17 cellular contexts compared by ENCODE assay signal in the genomic region with DNA sequence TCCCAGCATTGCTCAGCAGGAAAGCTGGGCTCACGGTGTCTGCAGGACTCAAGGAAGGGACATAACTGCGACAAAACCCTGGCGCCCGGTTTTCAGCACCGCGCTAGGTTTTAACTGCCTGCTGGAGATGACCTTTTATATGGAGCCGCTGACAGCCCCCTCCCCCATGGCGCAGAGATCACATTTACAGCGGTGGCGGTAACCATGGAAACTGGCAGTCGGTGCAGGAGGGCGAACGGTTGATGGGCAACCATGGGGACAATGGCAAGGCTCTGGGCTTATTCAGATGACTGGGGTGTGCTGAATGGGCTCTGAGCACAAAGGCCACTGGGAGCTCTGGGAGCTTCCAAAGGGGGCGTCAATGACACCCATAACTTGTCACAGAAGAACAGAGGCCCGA. TPM values are rescaled to one million over a fixed set of nuclear protein-coding genes. Genes with fewer than 3 reads are reported as not detected.
A peak's percentile ranks its signal among the peaks of the same experiment; 100 is the strongest.
DNase-seq lines count a peak whose midpoint lies in the region; ATAC-seq and TF ChIP-seq lines count a peak whose summit lies in the region.
"Had no signal": no experiment of that assay in that cellular context is flagged by ENCODE, and none has a peak within 500 bp of the region (broad histone marks: within the 10 kb centered on the region; RNA-seq: fewer than 3 reads in every experiment).

No MANE protein-coding gene starts in this region.

- H3K36me3 Mint-ChIP-seq in chondrocyte (ENCODE audit: low read depth): no peaks in the 10 kb centered on the region
- no peaks in the 10 kb centered on the region for H3K36me3 Mint-ChIP-seq in activated naive CD4-positive, alpha-beta T cell treated with anti-CD3 and anti-CD28 coated beads for 36 hours (ENCODE audit: low read depth)
- H3K36me3 Mint-ChIP-seq: activated CD8-positive, alpha-beta memory T cell treated with anti-CD3 and anti-CD28 coated beads, Interleukin-2, amount 10 ng/mL, durations not matched to agents 7 days and 5 days; natural killer cell treated with Interleukin-12 subunit alpha and Interleukin-12 subunit beta and Interleukin-15 and Interleukin-18, amount 100 ng/mL, for 72 hours had no signal

- no peak overlapping the region for H3K27ac ChIP-seq in WERI-Rb-1
- H3K27ac ChIP-seq: lower lobe of right lung, right atrium auricular region, tibial nerve had no signal

- H3K9me3 ChIP-seq in WERI-Rb-1 (ENCODE audit: severe bottlenecking): no peaks in the 10 kb centered on the region
- H3K9me3 ChIP-seq: lower lobe of right lung, right atrium auricular region, SK-N-SH, tibial nerve had no signal

- intact Hi-C loops in activated naive CD4-positive, alpha-beta T cell treated with anti-CD3 and anti-CD28 coated beads for 36 hours (cut with micrococcal nuclease): no loop called here

- TF ChIP-seq CTCF in chondrocyte (IDR thresholded peaks at IDR 0.05) (no peak), WERI-Rb-1 (IDR thresholded peaks at IDR 0.05; ENCODE audit: low read depth, low read length) (no peak)

- no peak for ATAC-seq in GM18858 (IDR thresholded peaks at IDR 0.05; ENCODE audit: unreplicated experiment)
- ATAC-seq: activated CD8-positive, alpha-beta memory T cell treated with anti-CD3 and anti-CD28 coated beads, Interleukin-2, amount 10 ng/mL, durations not matched to agents 7 days and 5 days; natural killer cell treated with Interleukin-12 subunit alpha and Interleukin-12 subunit beta and Interleukin-15 and Interleukin-18, amount 100 ng/mL, for 72 hours had no signal

- no peak overlapping the region for H3K4me3 Mint-ChIP-seq in chondrocyte (ENCODE audit: unreplicated experiment)
- no peak overlapping the region for H3K4me3 Mint-ChIP-seq in activated naive CD4-positive, alpha-beta T cell treated with anti-CD3 and anti-CD28 coated beads for 36 hours
- H3K4me3 Mint-ChIP-seq: activated CD8-positive, alpha-beta memory T cell treated with anti-CD3 and anti-CD28 coated beads, Interleukin-2, amount 10 ng/mL, durations not matched to agents 7 days and 5 days; dendritic cell treated with granulocyte-macrophage colony-stimulating factor and Interleukin-4, amounts not matched to agents 40 ng/mL and 50 ng/mL, for 4 days; natural killer cell treated with Interleukin-12 subunit alpha and Interleukin-12 subunit beta and Interleukin-15 and Interleukin-18, amount 100 ng/mL, for 72 hours had no signal

- DNase-seq in COR-L47 (lab: John Stamatoyannopoulos, UW) (peak; percentile 18), NCI-H146 treated with DMSO at 0.1 percent for 48 hours (lab: John Stamatoyannopoulos, UW; ENCODE audit: unreplicated experiment) (peak; percentile 87), chondrocyte (ENCODE audit: low spot score) (no peak), medulla oblongata (ENCODE audit: extremely low spot score) (peak; percentile 19), WERI-Rb-1 (no peak), NCI-H82 treated with DMSO at 0.1 percent for 48 hours (lab: John Stamatoyannopoulos, UW; ENCODE audit: unreplicated experiment) (no peak)
- no peak for DNase-seq in activated naive CD4-positive, alpha-beta T cell treated with anti-CD3 and anti-CD28 coated beads for 36 hours
- DNase-seq: activated CD8-positive, alpha-beta memory T cell treated with anti-CD3 and anti-CD28 coated beads, Interleukin-2, amount 10 ng/mL, durations not matched to agents 7 days and 5 days; activated gamma-delta T cell treated with Interleukin-2 at 50 U/mL for 16 hours; hippocampal formation; lower lobe of right lung; SK-N-SH had no signal

- H3K27ac Mint-ChIP-seq in chondrocyte (ENCODE audit: unreplicated experiment): peak overlapping the region; percentile 82
- H3K27ac Mint-ChIP-seq in activated naive CD4-positive, alpha-beta T cell treated with anti-CD3 and anti-CD28 coated beads for 36 hours: no peak overlapping the region
- H3K27ac Mint-ChIP-seq: activated CD8-positive, alpha-beta memory T cell treated with anti-CD3 and anti-CD28 coated beads, Interleukin-2, amount 10 ng/mL, durations not matched to agents 7 days and 5 days; dendritic cell treated with granulocyte-macrophage colony-stimulating factor and Interleukin-4, amounts not matched to agents 40 ng/mL and 50 ng/mL, for 4 days; natural killer cell treated with Interleukin-12 subunit alpha and Interleukin-12 subunit beta and Interleukin-15 and Interleukin-18, amount 100 ng/mL, for 72 hours had no signal

- no peaks in the 10 kb centered on the region for H3K9me3 Mint-ChIP-seq in chondrocyte (ENCODE audit: low read depth)
- H3K9me3 Mint-ChIP-seq in activated naive CD4-positive, alpha-beta T cell treated with anti-CD3 and anti-CD28 coated beads for 36 hours: no peaks in the 10 kb centered on the region
- H3K9me3 Mint-ChIP-seq: dendritic cell treated with granulocyte-macrophage colony-stimulating factor and Interleukin-4, amounts not matched to agents 40 ng/mL and 50 ng/mL, for 4 days; natural killer cell treated with Interleukin-12 subunit alpha and Interleukin-12 subunit beta and Interleukin-15 and Interleukin-18, amount 100 ng/mL, for 72 hours had no signal

- no peaks in the 10 kb centered on the region for H3K27me3 ChIP-seq in WERI-Rb-1 (ENCODE audit: insufficient read depth, low read depth, severe bottlenecking)
- H3K27me3 ChIP-seq: right atrium auricular region had no signal

- CTCF ChIA-PET in activated naive CD4-positive, alpha-beta T cell treated with anti-CD3 and anti-CD28 coated beads for 36 hours (lab: Charles Lee): no interaction called here

- no peaks in the 10 kb centered on the region for H3K36me3 ChIP-seq in WERI-Rb-1
- H3K36me3 ChIP-seq: lower lobe of right lung, right atrium auricular region, tibial nerve had no signal

- H3K4me1 Mint-ChIP-seq in chondrocyte (ENCODE audit: low read depth): peaks cover 47% of the 10 kb centered on the region
- peaks cover 11% of the 10 kb centered on the region for H3K4me1 Mint-ChIP-seq in activated naive CD4-positive, alpha-beta T cell treated with anti-CD3 and anti-CD28 coated beads for 36 hours (ENCODE audit: low read depth)

- no peak overlapping the region for H3K4me3 ChIP-seq in WERI-Rb-1 (ENCODE audit: low read depth, low read length)
- H3K4me3 ChIP-seq: lower lobe of right lung, right atrium auricular region, tibial nerve had no signal

- H3K27me3 Mint-ChIP-seq in chondrocyte (ENCODE audit: low read depth): no peaks in the 10 kb centered on the region
- peaks cover 10% of the 10 kb centered on the region for H3K27me3 Mint-ChIP-seq in activated naive CD4-positive, alpha-beta T cell treated with anti-CD3 and anti-CD28 coated beads for 36 hours (ENCODE audit: low read depth)

RNA-seq across cellular contexts. Expression of a gene that starts 37.2 kb away (rescaled TPM):
- total RNA-seq in chondrocyte: 27.9 to 42.7 TPM (median 29.8 TPM) in 3 replicates
- total RNA-seq in activated naive CD4-positive, alpha-beta T cell treated with anti-CD3 and anti-CD28 coated beads for 36 hours: under 1 TPM; 0.17 to 0.25 TPM

Comparison
In these comparisons a context has a peak if more than half of its experiments do, and no peak if none do; other contexts are left out.
1. DNase-seq: peak in COR-L47 (single experiment), NCI-H146 treated with DMSO at 0.1 percent for 48 hours (single experiment) and medulla oblongata (single experiment); none in chondrocyte (single experiment), WERI-Rb-1 (single experiment), NCI-H82 treated with DMSO at 0.1 percent for 48 hours (single experiment) and activated naive CD4-positive, alpha-beta T cell treated with anti-CD3 and anti-CD28 coated beads for 36 hours (single experiment).
2. RNA of a gene that starts 37.2 kb away (total RNA-seq): 27.9 to 42.7 TPM in chondrocyte; 0.17 to 0.25 TPM in activated naive CD4-positive, alpha-beta T cell treated with anti-CD3 and anti-CD28 coated beads for 36 hours; every median in the first group is over 10 times any median in the second.